In the genomic region with DNA sequence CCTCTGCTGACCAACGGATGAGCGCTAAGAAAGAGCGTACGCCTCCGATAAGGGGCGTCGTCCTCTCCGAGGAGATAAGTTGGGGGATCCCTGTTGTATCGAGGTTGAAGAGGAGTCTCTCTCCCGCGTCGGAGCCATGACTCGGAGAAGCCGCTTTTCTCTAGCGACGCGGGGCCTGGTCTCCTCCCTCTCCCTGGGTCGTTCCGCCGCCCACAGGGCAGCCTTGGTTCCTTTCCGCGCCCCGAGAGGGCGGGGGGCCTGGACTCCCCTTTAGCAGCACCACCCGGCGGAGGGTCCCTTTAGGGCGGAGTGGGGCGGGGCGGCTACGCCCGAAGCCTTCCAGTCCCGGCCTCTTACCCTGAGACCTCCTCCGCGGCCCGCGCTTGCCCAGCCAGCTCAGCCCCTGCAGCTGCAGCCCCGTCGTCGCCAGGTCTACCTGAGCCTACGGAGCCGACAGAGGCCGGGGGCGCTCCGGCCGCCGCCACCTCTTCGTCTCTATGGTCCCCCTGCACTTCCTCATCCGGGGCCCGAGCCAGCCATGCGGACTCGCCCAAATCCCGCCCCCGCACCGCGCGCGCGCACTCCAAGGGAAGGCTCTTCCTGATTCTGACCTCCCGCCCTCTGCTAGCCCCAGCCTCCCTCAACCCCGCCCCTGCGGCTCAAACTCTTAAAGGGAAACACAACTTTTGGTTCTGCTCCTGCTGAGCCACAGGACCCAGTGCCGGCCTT, we compare ENCODE assay signal across 8 cellular contexts. TPM values are rescaled to one million over a fixed set of nuclear protein-coding genes. Genes with fewer than 3 reads are reported as not detected.
DNase-seq lines count a peak whose midpoint lies in the region; ATAC-seq and TF ChIP-seq lines count a peak whose summit lies in the region.

A gene (minus strand): TSS at position 497 of the 729 bp plus-strand sequence. CDS start 11,272 bp downstream, outside the sequence.

- no peaks in the 10 kb centered on the region for H3K9me3 Mint-ChIP-seq in CD14-positive monocyte
- no peaks in the 10 kb centered on the region for H3K9me3 Mint-ChIP-seq in dendritic cell treated with granulocyte-macrophage colony-stimulating factor and Interleukin-4, amounts not matched to agents 40 ng/mL and 50 ng/mL, for 4 days

- peaks cover 0 to 5% (median 0%) of the 10 kb centered on the region in 3 donors for H3K27me3 Mint-ChIP-seq in CD14-positive monocyte (ENCODE audit: low read depth in 3 of 3)
- H3K27me3 Mint-ChIP-seq in dendritic cell treated with granulocyte-macrophage colony-stimulating factor and Interleukin-4, amounts not matched to agents 40 ng/mL and 50 ng/mL, for 4 days = no peaks in the 10 kb centered on the region

- peaks cover 57% of the 10 kb centered on the region for H3K4me1 Mint-ChIP-seq in CD14-positive monocyte
- peaks cover 63% of the 10 kb centered on the region for H3K4me1 Mint-ChIP-seq in dendritic cell treated with granulocyte-macrophage colony-stimulating factor and Interleukin-4, amounts not matched to agents 40 ng/mL and 50 ng/mL, for 4 days (ENCODE audit: low read depth)

- intact Hi-C loops in CD14-positive monocyte (cut with micrococcal nuclease) = loop anchor here (5.0 to 10.0 kb wide), 6 partner anchors 72 to 262 kb away; a partner anchor contains a TSS
- intact Hi-C loops in dendritic cell treated with granulocyte-macrophage colony-stimulating factor and Interleukin-4, amounts not matched to agents 40 ng/mL and 50 ng/mL, for 4 days (cut with micrococcal nuclease) = loop anchor here (5.0 kb wide), 2 partner anchors 72 to 87 kb away; a partner anchor contains a TSS

- TF ChIP-seq CTCF in CD14-positive monocyte (IDR thresholded peaks at IDR 0.05) = no peak

- peak; percentile 71 for ATAC-seq in GM19397 (IDR thresholded peaks at IDR 0.05; ENCODE audit: unreplicated experiment)
- peak; percentile 45 for ATAC-seq in HG03565 (IDR thresholded peaks at IDR 0.05; ENCODE audit: unreplicated experiment)
- peak; percentile 81 for ATAC-seq in left lobe of liver

- DNase-seq in CD14-positive monocyte (ENCODE audit: low spot score) (peak; percentile 99), NCI-H774 (lab: John Stamatoyannopoulos, UW) (peak; percentile 78), left lobe of liver (ENCODE audit: low spot score) (peak; percentile 99)
- DNase-seq in activated CD4-positive, alpha-beta T cell treated with anti-CD3 and anti-CD28 coated beads, Interleukin-2, amount 50 U/mL, for 4 hours = peak; percentile 99
- peak; percentile 100 for DNase-seq in stimulated activated CD4-positive, alpha-beta T cell treated with anti-CD3 and anti-CD28 coated beads, Interleukin-2, amount 100 ng/mL, for 24 hours

- H3K36me3 Mint-ChIP-seq in CD14-positive monocyte = peaks cover 7 to 20% of the 10 kb centered on the region in 2 donors
- H3K36me3 Mint-ChIP-seq in dendritic cell treated with granulocyte-macrophage colony-stimulating factor and Interleukin-4, amounts not matched to agents 40 ng/mL and 50 ng/mL, for 4 days (ENCODE audit: low read depth) = peaks cover 48% of the 10 kb centered on the region

- H3K27ac Mint-ChIP-seq in CD14-positive monocyte = peak within 1 kb of the TSS; percentile 89 to 95 (median 93)
- H3K27ac Mint-ChIP-seq in dendritic cell treated with granulocyte-macrophage colony-stimulating factor and Interleukin-4, amounts not matched to agents 40 ng/mL and 50 ng/mL, for 4 days = peak within 1 kb of the TSS; percentile 97

- H3K4me3 Mint-ChIP-seq in CD14-positive monocyte = peak within 1 kb of the TSS; percentile 90 to 94
- peak within 1 kb of the TSS; percentile 85 for H3K4me3 Mint-ChIP-seq in dendritic cell treated with granulocyte-macrophage colony-stimulating factor and Interleukin-4, amounts not matched to agents 40 ng/mL and 50 ng/mL, for 4 days

RNA-seq across cellular contexts. Expression of the gene that starts here (rescaled TPM):
- polyA plus RNA-seq in CD14-positive monocyte = 10 to 100 TPM; 14.6 to 41.4 TPM
- 19.5 TPM for total RNA-seq in left lobe of liver

Comparison
In these comparisons a context has a peak if more than half of its experiments do, and no peak if none do; other contexts are left out.
1. Peak in every context shown above with its lines: DNase-seq and ATAC-seq.